Comparison of ENCODE assay signal across 16 cellular contexts in the genomic region with DNA sequence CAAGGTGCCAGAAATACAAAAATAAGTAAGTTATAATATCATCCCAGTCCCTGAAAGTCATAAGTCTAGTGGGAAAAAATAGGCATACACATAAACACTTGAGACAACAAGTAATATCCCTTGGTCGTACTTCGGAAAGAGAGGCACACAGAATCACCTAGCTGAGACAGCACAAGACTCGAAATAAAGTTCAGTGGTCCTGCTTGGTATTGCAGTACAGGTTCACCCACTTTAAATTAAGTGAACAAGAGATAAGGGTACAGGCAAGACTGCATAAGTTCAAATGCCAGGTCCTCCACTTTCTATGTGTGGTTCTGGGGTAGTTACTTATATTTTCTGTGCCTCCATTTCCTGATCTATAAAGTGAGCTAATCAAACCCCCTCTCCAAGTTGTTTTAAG. TPM values are rescaled to one million over a fixed set of nuclear protein-coding genes. Genes with fewer than 3 reads are reported as not detected.
A peak's percentile ranks its signal among the peaks of the same experiment; 100 is the strongest.
DNase-seq lines count a peak whose midpoint lies in the region; ATAC-seq, FAIRE-seq and TF ChIP-seq lines count a peak whose summit lies in the region.
"Had no signal": no experiment of that assay in that cellular context is flagged by ENCODE, and none has a peak within 500 bp of the region (broad histone marks: within the 10 kb centered on the region; RNA-seq: fewer than 3 reads in every experiment).

No MANE protein-coding gene starts in this region.

- H3K27ac Mint-ChIP-seq in osteocyte (ENCODE audit: unreplicated experiment): peak overlapping the region; percentile 0
- H3K27ac Mint-ChIP-seq: T-cell had no signal

- FAIRE-seq in GM12878 (lab: Jason Lieb, UNC): no peak
- FAIRE-seq: GM12891 had no signal

- intact Hi-C loops in GM12878 (cut with micrococcal nuclease; ENCODE audit: unreplicated experiment): no loop called here

- no peak for TF ChIP-seq POLR2A in GM12878 (IDR thresholded peaks at IDR 0.05; ENCODE audit: low read depth, low read length)

- no peak overlapping the region for H3K9ac ChIP-seq in KMS-11
- no peak overlapping the region for H3K9ac ChIP-seq in GM12878 (ENCODE audit: control insufficient read depth, insufficient read depth, low read length)
- H3K9ac ChIP-seq: BLaER1 had no signal

- RAD21 ChIA-PET in GM12878 (lab: Charles Lee; ENCODE audit: unreplicated experiment): interaction anchor here (1.4 to 2.0 kb wide), 3 partner anchors 13 to 1024 kb away, joined by 3 to 4 read pairs (median 4); no protein-coding TSS in a partner anchor

- H2AFZ ChIP-seq in KMS-11 (ENCODE audit: low read depth) (no peak overlapping the region), GM12878 (ENCODE audit: control insufficient read depth, low read depth, low read length) (no peak overlapping the region)

- POLR2A ChIA-PET in GM12878 (lab: Charles Lee): no interaction called here

- H3K79me2 ChIP-seq in KMS-11 (ENCODE audit: insufficient read depth, low read depth) (no peaks in the 10 kb centered on the region), GM12878 (ENCODE audit: control insufficient read depth, insufficient read depth, low read length) (no peaks in the 10 kb centered on the region)

- DNase-seq in GM12878 (ENCODE audit: low read depth, low spot score) (no peak), osteocyte (ENCODE audit: extremely low spot score, unreplicated experiment) (no peak), HUDEP-2 (lab: John Stamatoyannopoulos, UW; ENCODE audit: unreplicated experiment in 76 of 76) (no peak), cerebellar cortex (ENCODE audit: low spot score) (no peak)
- DNase-seq: EL, NCI-H1092 treated with DMSO at 0.1 percent for 48 hours, NCI-H1694 treated with DMSO at 0.1 percent for 48 hours, NCI-H446, NCI-H748 treated with DMSO at 0.1 percent for 48 hours, T-cell, T1000 had no signal

- TF ChIP-seq EP300 in GM12878 (IDR thresholded peaks at IDR 0.05; ENCODE audit: borderline replicate concordance in 1 of 2, control insufficient read depth in 1 of 2, low read depth in 2 of 2, low read length in 2 of 2): no peak

- no peak overlapping the region for H3K4me3 Mint-ChIP-seq in osteocyte (ENCODE audit: unreplicated experiment)
- H3K4me3 Mint-ChIP-seq: T-cell had no signal

- 0 out of 2 replicates have a peak, but pooled peaks have one; percentile 4 for TF ChIP-seq CTCF in KMS-11 (conservative IDR thresholded peaks at IDR 0.05; ENCODE audit: low read depth, low read length)
- no peak for TF ChIP-seq CTCF in GM12878 (IDR thresholded peaks at IDR 0.05 in 2 of 3, conservative IDR thresholded peaks at IDR 0.05 in 1 of 3; ENCODE audit: control insufficient read depth in 2 of 3, extremely low read depth in 1 of 3, insufficient read depth in 1 of 3, low read depth in 3 of 3, low read length in 3 of 3)
- TF ChIP-seq CTCF in osteocyte (IDR thresholded peaks at IDR 0.05): no peak

- no peaks in the 10 kb centered on the region for H3K36me3 Mint-ChIP-seq in osteocyte (ENCODE audit: unreplicated experiment)
- H3K36me3 Mint-ChIP-seq: T-cell had no signal

- H3K4me2 ChIP-seq in KMS-11: no peak overlapping the region
- no peak overlapping the region for H3K4me2 ChIP-seq in GM12878 (ENCODE audit: control insufficient read depth, insufficient read depth)
- H3K4me2 ChIP-seq: BLaER1 had no signal

- H3K27me3 Mint-ChIP-seq in osteocyte (ENCODE audit: unreplicated experiment): peaks cover 19% of the 10 kb centered on the region
- H3K27me3 Mint-ChIP-seq: T-cell had no signal

- no peaks in the 10 kb centered on the region for H3K4me1 ChIP-seq in KMS-11 (ENCODE audit: low read depth, poor library complexity, severe bottlenecking)
- no peaks in the 10 kb centered on the region for H3K4me1 ChIP-seq in GM12878 (ENCODE audit: control insufficient read depth, insufficient read depth, low read length)
- H3K4me1 ChIP-seq: BLaER1 had no signal

- no peaks in the 10 kb centered on the region for H4K20me1 ChIP-seq in KMS-11 (ENCODE audit: insufficient read depth)
- no peaks in the 10 kb centered on the region for H4K20me1 ChIP-seq in GM12878 (ENCODE audit: control insufficient read depth, insufficient read depth)
- H4K20me1 ChIP-seq: BLaER1 had no signal

- CTCF ChIA-PET in GM12878 (lab: Yijun Ruan, JAX): interaction anchor here (1.8 kb wide), 1 partner anchor 13 kb away, joined by 5 read pairs; no protein-coding TSS in a partner anchor

- no peaks in the 10 kb centered on the region for H3K9me3 ChIP-seq in GM12878 (replicated peaks; ENCODE audit: control insufficient read depth, insufficient read depth, low read length)
- H3K9me3 ChIP-seq: BLaER1 had no signal

- H3K4me1 Mint-ChIP-seq in osteocyte (ENCODE audit: unreplicated experiment): peaks cover 9% of the 10 kb centered on the region
- H3K4me1 Mint-ChIP-seq: T-cell had no signal

- no peak for TF ChIP-seq RAD21 in GM12878 (IDR thresholded peaks at IDR 0.05; ENCODE audit: insufficient read depth, low read depth, low read length)

- no peaks in the 10 kb centered on the region for H3K27me3 ChIP-seq in KMS-11 (ENCODE audit: insufficient read depth, low read depth)
- H3K27me3 ChIP-seq in GM12878 (replicated peaks in 1 of 2; ENCODE audit: control insufficient read depth in 2 of 2, insufficient read depth in 2 of 2, low read length in 1 of 2): no peaks in the 10 kb centered on the region; a peak in 3 of 4 replicates
- H3K27me3 ChIP-seq: BLaER1 had no signal

- ATAC-seq in GM18867 (IDR thresholded peaks at IDR 0.05; ENCODE audit: unreplicated experiment): peak; percentile 69
- ATAC-seq in GM12878: peak; percentile 70
- ATAC-seq in HG03354 (IDR thresholded peaks at IDR 0.05; ENCODE audit: poor library complexity, severe bottlenecking, unreplicated experiment): no peak
- ATAC-seq: T-cell had no signal

- H3K9me3 Mint-ChIP-seq in osteocyte (ENCODE audit: unreplicated experiment): no peaks in the 10 kb centered on the region

- no TSS peak for BruUV-seq in GM12878 (replicated peaks; lab: Mats Ljungman, UMichigan)

- H3K4me3 ChIP-seq in KMS-11 (IDR thresholded peaks at IDR 0.05; ENCODE audit: insufficient read depth, low read depth, low read length) (no peak overlapping the region), GM12878 (no peak overlapping the region)
- H3K4me3 ChIP-seq: BLaER1 had no signal

- H3K27ac ChIP-seq in KMS-11 (no peak overlapping the region), GM12878 (ENCODE audit: control insufficient read depth, insufficient read depth) (no peak overlapping the region)
- H3K27ac ChIP-seq: BLaER1 had no signal

- H3K36me3 ChIP-seq in KMS-11 (ENCODE audit: insufficient read depth) (no peaks in the 10 kb centered on the region), GM12878 (ENCODE audit: control insufficient read depth in 2 of 2, insufficient read depth in 2 of 2, low read length in 1 of 2) (no peaks in the 10 kb centered on the region)
- H3K36me3 ChIP-seq: BLaER1 had no signal

- 11% methylated on average over 3 of the region's 3 CpGs for WGBS in GM12878 (ENCODE audit: insufficient coverage, insufficient replicate concordance, low lambda C conversion rate, missing lambda C conversion rate)

- in situ Hi-C loops in GM12878 (cut with MboI): no loop called here

- SMC1A ChIA-PET in GM12878 (lab: Charles Lee; ENCODE audit: uncharacterized antibody, unreplicated experiment): interaction anchor here (1.0 to 1.2 kb wide), 2 partner anchors 8 to 9 kb away, joined by 3 to 4 read pairs; no protein-coding TSS in a partner anchor

TF ChIP-seq in GM12878, 131 proteins besides CTCF, POLR2A, EP300 and RAD21 (continues in another document):
- no peak for TF ChIP-seq SMC3 (IDR thresholded peaks at IDR 0.05; ENCODE audit: borderline replicate concordance, low read length)
- TF ChIP-seq MTA2 (IDR thresholded peaks at IDR 0.05; ENCODE audit: low read depth): no peak
- no peak for TF ChIP-seq MYC (IDR thresholded peaks at IDR 0.05; ENCODE audit: insufficient read depth, insufficient read length, insufficient replicate concordance, low read length, severe bottlenecking)
- no peak for TF ChIP-seq SUPT20H (IDR thresholded peaks at IDR 0.05; ENCODE audit: borderline replicate concordance, control insufficient read depth, low read depth, low read length)
- TF ChIP-seq ZSCAN29 (IDR thresholded peaks at IDR 0.05): no peak
- TF ChIP-seq BCL11A (IDR thresholded peaks at IDR 0.05; ENCODE audit: low read depth, low read length): no peak
- TF ChIP-seq, protein P1, sequence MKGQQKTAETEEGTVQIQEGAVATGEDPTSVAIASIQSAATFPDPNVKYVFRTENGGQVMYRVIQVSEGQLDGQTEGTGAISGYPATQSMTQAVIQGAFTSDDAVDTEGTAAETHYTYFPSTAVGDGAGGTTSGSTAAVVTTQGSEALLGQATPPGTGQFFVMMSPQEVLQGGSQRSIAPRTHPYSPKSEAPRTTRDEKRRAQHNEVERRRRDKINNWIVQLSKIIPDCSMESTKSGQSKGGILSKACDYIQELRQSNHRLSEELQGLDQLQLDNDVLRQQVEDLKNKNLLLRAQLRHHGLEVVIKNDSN (IDR thresholded peaks at IDR 0.05; ENCODE audit: borderline replicate concordance, extremely low read length, insufficient read depth, low read depth, low read length): no peak
- TF ChIP-seq ZNF622 (IDR thresholded peaks at IDR 0.05): no peak
- no peak for TF ChIP-seq FOXK2 (IDR thresholded peaks at IDR 0.05)
- no peak for TF ChIP-seq POLR2AphosphoS5 (IDR thresholded peaks at IDR 0.05; ENCODE audit: low read length)

RNA-seq across cellular contexts. Expression of a gene that starts 47.6 kb away (rescaled TPM):
- total RNA-seq in GM12878 (2013; cell fraction: nucleolus; rRNA removed): 0.27 TPM in 1 of 2 replicates, not detected in the other
- total RNA-seq in GM12878 (2014; rRNA removed) (0.17 and 0.38 TPM in 2 replicates), GM12878 (2014; rRNA removed; fragmentation: Illumina TruSeq; extraction: Trizol) (0.13 and 0.14 TPM in 2 replicates), GM12878 (2021) (0.10 and 0.21 TPM in 2 replicates), osteocyte (0.64 and 0.76 TPM in 2 replicates)
- polyA plus RNA-seq in GM12878 (2011; ENCODE audit: low read depth): not detected
- polyA plus RNA-seq in GM12878 (2011; rRNA removed) (0.94 and 1.7 TPM in 2 replicates), GM12878 (2014; fragmentation: Illumina TruSeq; extraction: Trizol) (0.08 and 0.18 TPM in 2 replicates), GM12878 (2014; fragmentation: Nextera tagmentation; extraction: Ambion mirVana) (not detected), GM12878 (2014; rRNA removed) (0.22 and 0.38 TPM in 2 replicates), GM12878 (2016; fragmentation: Nextera tagmentation; extraction: Ambion mirVana) (under 1 TPM; 0.11 to 0.18 TPM)
- polyA plus RNA-seq in GM12878 (2011; cell fraction: cytosol; rRNA removed): 1.1 and 1.2 TPM in 2 replicates
- 3.0 TPM in 2 replicates for polyA plus RNA-seq in GM12878 (2011; cell fraction: nucleus; rRNA removed)
- polyA plus RNA-seq in GM12878 (2012): not detected in 2 replicates
- polyA minus RNA-seq in GM12878 (2011; rRNA and poly(A)+ RNA removed): 0.57 and 0.80 TPM in 2 replicates
- polyA minus RNA-seq in GM12878 (2011; cell fraction: cytosol; rRNA and poly(A)+ RNA removed): 0.42 and 0.67 TPM in 2 replicates
- polyA minus RNA-seq in GM12878 (2011; cell fraction: nucleus; rRNA and poly(A)+ RNA removed): 1.6 and 1.9 TPM in 2 replicates
- total RNA-seq: T-cell had no signal
